9 cellular contexts compared by ENCODE assay signal in the genomic region with DNA sequence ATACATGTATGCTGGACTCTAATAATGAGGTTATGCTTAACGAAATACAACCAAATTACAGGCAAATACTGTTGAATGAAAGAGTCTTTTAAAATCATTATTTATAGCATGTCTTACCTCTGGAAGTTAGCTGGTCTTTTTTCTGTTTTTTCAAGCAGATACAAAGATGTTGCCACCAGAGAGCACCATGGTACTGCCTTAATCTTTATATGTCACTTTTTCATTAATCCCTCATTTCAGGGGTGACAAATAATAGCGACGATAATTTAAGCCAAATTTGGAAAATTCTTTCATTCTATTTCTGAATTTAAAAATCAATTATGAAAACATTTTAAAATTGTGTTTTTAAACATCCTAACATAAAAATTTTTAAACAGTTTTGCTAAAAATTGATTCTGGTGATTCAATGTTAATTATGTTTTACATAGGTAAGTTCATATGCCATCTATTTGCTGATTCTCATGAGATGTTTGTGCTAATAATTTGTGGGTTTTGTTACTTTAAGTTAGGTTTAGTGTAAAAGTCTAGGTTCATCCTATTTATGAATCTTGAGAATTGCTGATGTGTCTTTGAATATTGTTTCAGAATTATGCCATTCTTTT.
A peak's percentile ranks its signal among the peaks of the same experiment; 100 is the strongest.
DNase-seq lines count a peak whose midpoint lies in the region; ATAC-seq and TF ChIP-seq lines count a peak whose summit lies in the region.
"Had no signal": no experiment of that assay in that cellular context is flagged by ENCODE, and none has a peak within 500 bp of the region (broad histone marks: within the 10 kb centered on the region; RNA-seq: fewer than 3 reads in every experiment).

No MANE protein-coding gene starts in this region.

- H3K9ac ChIP-seq in MM.1S (ENCODE audit: low read length): no peak overlapping the region
- no peak overlapping the region for H3K9ac ChIP-seq in colonic mucosa (ENCODE audit: low read depth in 2 of 2, low read length in 2 of 2)

- DNase-seq in DMS53 (lab: John Stamatoyannopoulos, UW) (peak; percentile 72), MM.1S (no peak), brain microvascular endothelial cell (no peak), myocyte (ENCODE audit: low read depth) (peak; percentile 48), colonic mucosa (no peak), GM19240 (ENCODE audit: insufficient read length, low spot score) (no peak)
- DNase-seq in activated CD4-positive, alpha-beta T cell treated with anti-CD3 and anti-CD28 coated beads for 1 hour: no peak

- TF ChIP-seq CTCF in MM.1S (IDR thresholded peaks at IDR 0.05; ENCODE audit: low read length) (peak; percentile 11; the same call in 1 of the 2 replicates), brain microvascular endothelial cell (IDR thresholded peaks at IDR 0.05; ENCODE audit: low read depth, low read length, missing control alignments) (peak; percentile 13), colonic mucosa (IDR thresholded peaks at IDR 0.05) (no peak)

- H3K36me3 ChIP-seq in MM.1S (replicated peaks; ENCODE audit: insufficient read depth, low read length) (no peaks in the 10 kb centered on the region), brain microvascular endothelial cell (replicated peaks) (no peaks in the 10 kb centered on the region), colonic mucosa (no peaks in the 10 kb centered on the region)

- H3K4me1 ChIP-seq in MM.1S (ENCODE audit: low read length): no peaks in the 10 kb centered on the region
- H3K4me1 ChIP-seq in colonic mucosa: no peaks in the 10 kb centered on the region

- in situ Hi-C loops in brain microvascular endothelial cell (cut with HindIII; ENCODE audit: low pct_ligation_motif_present, low sequenced_read_pairs): no loop called here

- no peak overlapping the region for H2AFZ ChIP-seq in MM.1S (ENCODE audit: low read length)

- H3K9me3 ChIP-seq in MM.1S (replicated peaks; ENCODE audit: insufficient read depth, low read length) (no peaks in the 10 kb centered on the region), colonic mucosa (no peaks in the 10 kb centered on the region)

- no peaks in the 10 kb centered on the region for H3K9me2 ChIP-seq in MM.1S (replicated peaks; ENCODE audit: insufficient read depth, low read length)

- intact Hi-C loops in colonic mucosa (cut with DNase I): loop anchor here (5.0 kb wide), 1 partner anchor 221 kb away; no protein-coding TSS in a partner anchor

- no peaks in the 10 kb centered on the region for H4K20me1 ChIP-seq in MM.1S (ENCODE audit: insufficient read depth, low read length)

- H3K4me2 ChIP-seq in MM.1S (ENCODE audit: low read depth, low read length): no peak overlapping the region

- H3K27ac ChIP-seq in MM.1S (ENCODE audit: low read length): no peak overlapping the region
- H3K27ac ChIP-seq in brain microvascular endothelial cell: no peak overlapping the region
- no peak overlapping the region for H3K27ac ChIP-seq in colonic mucosa

- H3K27me3 ChIP-seq in MM.1S (replicated peaks; ENCODE audit: insufficient read depth, low read length): no peaks in the 10 kb centered on the region
- H3K27me3 ChIP-seq in brain microvascular endothelial cell (replicated peaks): no peaks in the 10 kb centered on the region
- no peaks in the 10 kb centered on the region for H3K27me3 ChIP-seq in colonic mucosa

- ATAC-seq in HG03280 (IDR thresholded peaks at IDR 0.05; ENCODE audit: unreplicated experiment): no peak
- ATAC-seq: stimulated activated memory B cell treated with anti-CD40 and anti-IgM and Interleukin-4, amounts not matched to agents 10 μg/mL and 1 μg/mL and 100 μg/mL, for 72 hours had no signal

- H3K4me3 ChIP-seq in MM.1S (ENCODE audit: low read length) (no peak overlapping the region), brain microvascular endothelial cell (ENCODE audit: low read depth, low read length) (no peak overlapping the region), colonic mucosa (no peak overlapping the region)

- H3K79me2 ChIP-seq in MM.1S (ENCODE audit: low read length): no peaks in the 10 kb centered on the region

- no peaks in the 10 kb centered on the region for H3F3A ChIP-seq in MM.1S (ENCODE audit: insufficient read depth, low read length)

Comparison
In these comparisons a context has a peak if more than half of its experiments do, and no peak if none do; other contexts are left out.
1. DNase-seq: peak in DMS53 (single experiment) and myocyte (single experiment); none in MM.1S (single experiment), brain microvascular endothelial cell (single experiment), colonic mucosa (single experiment), activated CD4-positive, alpha-beta T cell treated with anti-CD3 and anti-CD28 coated beads for 1 hour (single experiment) and GM19240 (single experiment).